In genomic region chr6:101722991-101723579, GRCh38 we compare ENCODE assay signal across 16 cellular contexts.
A peak's percentile ranks its signal among the peaks of the same experiment; 100 is the strongest.
DNase-seq lines count a peak whose midpoint lies in the region; ATAC-seq, FAIRE-seq and TF ChIP-seq lines count a peak whose summit lies in the region.
"Had no signal": no experiment of that assay in that cellular context is flagged by ENCODE, and none has a peak within 500 bp of the region (broad histone marks: within the 10 kb centered on the region; RNA-seq: fewer than 3 reads in every experiment).

No MANE protein-coding gene starts in this region.

- H3K36me3 ChIP-seq in IMR-90 (ENCODE audit: control insufficient read depth, insufficient read depth, low read length) = no peaks in the 10 kb centered on the region
- H3K36me3 ChIP-seq in brain microvascular endothelial cell (replicated peaks) = no peaks in the 10 kb centered on the region
- H3K36me3 ChIP-seq in small intestine (ENCODE audit: control insufficient read depth in 2 of 2, insufficient read depth in 2 of 2, low read length in 2 of 2) = no peaks in the 10 kb centered on the region
- H3K36me3 ChIP-seq: BE2C, left ventricle myocardium inferior, vagina had no signal

- no peak overlapping the region for H2AK5ac ChIP-seq in IMR-90 (ENCODE audit: low read depth, low read length)

- H3K27me3 ChIP-seq in AG04450 (ENCODE audit: control insufficient read depth, insufficient read depth, low read length) (no peaks in the 10 kb centered on the region), IMR-90 (ENCODE audit: control insufficient read depth, insufficient read depth, low read length) (no peaks in the 10 kb centered on the region), brain microvascular endothelial cell (replicated peaks) (no peaks in the 10 kb centered on the region), small intestine (ENCODE audit: control insufficient read depth in 2 of 2, insufficient read depth in 2 of 2, low read length in 2 of 2) (no peaks in the 10 kb centered on the region)
- H3K27me3 ChIP-seq: BE2C, vagina had no signal

- H4K8ac ChIP-seq in IMR-90 (ENCODE audit: low read depth in 2 of 2, low read length in 2 of 2) = peak overlapping the region; percentile 87 to 94

- peak overlapping the region; percentile 100; the same call in 1 of the 2 replicates for H4K5ac ChIP-seq in IMR-90 (ENCODE audit: low read depth, low read length)

- intact Hi-C loops in IMR-90 (cut with micrococcal nuclease) = loop anchor here (2.0 to 5.0 kb wide), 3 partner anchors 126 to 324 kb away; no protein-coding TSS in a partner anchor

- H3K79me1 ChIP-seq in IMR-90 (ENCODE audit: low read depth in 1 of 2, low read length in 2 of 2) = 0 out of 4 replicates have a peak, but pooled peaks cover 0 to 2% of the 10 kb centered on the region in 2 experiments

- H3K9me3 ChIP-seq in AG04450 (ENCODE audit: control insufficient read depth, insufficient read depth, low read length) (no peaks in the 10 kb centered on the region), IMR-90 (ENCODE audit: control insufficient read depth, insufficient read depth, low read length) (no peaks in the 10 kb centered on the region), small intestine (ENCODE audit: control insufficient read depth, low read depth) (no peaks in the 10 kb centered on the region)
- H3K9me3 ChIP-seq: BE2C, left ventricle myocardium inferior, vagina had no signal

- peak overlapping the region; percentile 74 for H3K56ac ChIP-seq in IMR-90 (ENCODE audit: extremely low read depth, insufficient read depth, low read length)

- POLR2A ChIA-PET in AG04450 (lab: Yijun Ruan, JAX) = no interaction called here
- POLR2A ChIA-PET in IMR-90 (lab: Charles Lee; ENCODE audit: unreplicated experiment) = no interaction called here

- WGBS in IMR-90 (ENCODE audit: extremely low coverage in 2 of 2, insufficient read length in 1 of 2), 2 experiments = no CpG with 5 or more reads among the region's 1 CpG
- WGBS in small intestine, 3 donors = 46 to 60% (median 52%) methylated on average over 1 of the region's 1 CpG

- H3K4me1 ChIP-seq in IMR-90 (ENCODE audit: control insufficient read depth, insufficient read depth, low read length) = peaks cover 4% of the 10 kb centered on the region
- no peaks in the 10 kb centered on the region for H3K4me1 ChIP-seq in small intestine (ENCODE audit: control insufficient read depth in 2 of 2, insufficient read depth in 1 of 2, low read depth in 1 of 2, low read length in 1 of 2)
- H3K4me1 ChIP-seq: left ventricle myocardium inferior, vagina had no signal

- peak overlapping the region; percentile 47; the same call in 1 of the 3 replicates for H2BK15ac ChIP-seq in IMR-90 (ENCODE audit: low read depth, low read length)

- peak overlapping the region; percentile 98 for H2BK120ac ChIP-seq in IMR-90 (ENCODE audit: low read depth, low read length)

- peak overlapping the region; percentile 100; the same call in 1 of the 2 replicates for H3K18ac ChIP-seq in IMR-90 (ENCODE audit: low read depth, low read length)

- H3K4me2 ChIP-seq in IMR-90 (ENCODE audit: low read depth, low read length) = peak overlapping the region; percentile 93; the same call in 1 of the 2 replicates

- H2AFZ ChIP-seq in IMR-90 (replicated peaks; ENCODE audit: low read length, poor library complexity) = no peak overlapping the region

- no peak for FAIRE-seq in small intestine (lab: Jason Lieb, UNC)
- FAIRE-seq: colon had no signal

- TF ChIP-seq CTCF in AG04450 (IDR thresholded peaks at IDR 0.05; ENCODE audit: low read depth, low read length) = no peak
- TF ChIP-seq CTCF in IMR-90 (conservative IDR thresholded peaks at IDR 0.05; ENCODE audit: low read depth, low read length) = no peak
- TF ChIP-seq CTCF in brain microvascular endothelial cell (IDR thresholded peaks at IDR 0.05; ENCODE audit: low read depth, low read length, missing control alignments) = no peak

- peak; percentile 8; the same call in 1 of the 2 replicates for TF ChIP-seq RAD21 in IMR-90 (IDR thresholded peaks at IDR 0.05; ENCODE audit: low read length)

- no peak overlapping the region for H3K4me3 ChIP-seq in AG04450 (ENCODE audit: low read depth, low read length)
- no peak overlapping the region for H3K4me3 ChIP-seq in IMR-90 (ENCODE audit: insufficient read depth, low read depth, low read length)
- no peak overlapping the region for H3K4me3 ChIP-seq in brain microvascular endothelial cell (ENCODE audit: low read depth, low read length)
- no peak overlapping the region for H3K4me3 ChIP-seq in small intestine (ENCODE audit: low read depth in 1 of 2, low read length in 2 of 2)
- H3K4me3 ChIP-seq: left ventricle myocardium inferior, vagina had no signal

- in situ Hi-C loops in IMR-90 (cut with MboI; ENCODE audit: low sequenced_read_pairs) (no loop called here), brain microvascular endothelial cell (cut with HindIII; ENCODE audit: low pct_ligation_motif_present, low sequenced_read_pairs) (no loop called here)

- no peaks in the 10 kb centered on the region for H3K9me1 ChIP-seq in IMR-90 (ENCODE audit: insufficient read depth, low read length)

- DNase-seq in AG04450 (ENCODE audit: low read depth, low spot score) (peak; percentile 88), IMR-90 (peak; percentile 98), brain microvascular endothelial cell (peak; percentile 69), iris pigment epithelial cell (ENCODE audit: low read depth) (peak; percentile 89), small intestine (no peak), pons (ENCODE audit: low spot score) (no peak), DMS79 treated with DMSO at 0.1 percent for 48 hours (lab: John Stamatoyannopoulos, UW) (no peak)
- DNase-seq: activated CD8-positive, alpha-beta T cell treated with anti-CD3 and anti-CD28 coated beads, Interleukin-2, amount 10 ng/mL, durations not matched to agents 7 days and 5 days; activated naive CD4-positive, alpha-beta T cell; BE2C; left ventricle myocardium inferior; RPMI8226; stimulated activated CD4-positive, alpha-beta T cell treated with anti-CD3 and anti-CD28 coated beads, Interleukin-15, amount 100 ng/mL, for 24 hours had no signal

- H3K27ac ChIP-seq in AG04450 (ENCODE audit: low read depth, low read length) (peak overlapping the region; percentile 79), IMR-90 (ENCODE audit: insufficient read depth, low read length) (peak overlapping the region; percentile 81), brain microvascular endothelial cell (peak overlapping the region; percentile 95), small intestine (ENCODE audit: low read depth in 1 of 2, low read length in 1 of 2) (no peak overlapping the region)
- H3K27ac ChIP-seq: left ventricle myocardium inferior, vagina had no signal

- dilution Hi-C loops in IMR-90 (cut with HindIII; ENCODE audit: low sequenced_read_pairs, unreplicated experiment) = no loop called here

- H2BK20ac ChIP-seq in IMR-90 (ENCODE audit: low read depth, low read length) = peak overlapping the region; percentile 94; the same call in 1 of the 2 replicates

- H4K91ac ChIP-seq in IMR-90 (ENCODE audit: insufficient read depth, low read depth, low read length) = peak overlapping the region; percentile 68; the same call in 1 of the 2 replicates

- peak; percentile 91 for ATAC-seq in IMR-90 (ENCODE audit: low read depth)
- no peak for ATAC-seq in GM21423 (IDR thresholded peaks at IDR 0.05; ENCODE audit: unreplicated experiment)
- ATAC-seq: activated CD8-positive, alpha-beta T cell treated with anti-CD3 and anti-CD28 coated beads, Interleukin-2, amount 10 ng/mL, durations not matched to agents 7 days and 5 days had no signal

- H3K4ac ChIP-seq in IMR-90 (ENCODE audit: low read depth, low read length) = peak overlapping the region; percentile 82; the same call in 1 of the 2 replicates

- no TSS peak for BruUV-seq in IMR-90 (replicated peaks; lab: Mats Ljungman, UMichigan)

- H2AK9ac ChIP-seq in IMR-90 (replicated peaks; ENCODE audit: low read depth, low read length, poor library complexity) = no peak overlapping the region

- peak overlapping the region; percentile 89; the same call in 1 of the 2 replicates for H3K23ac ChIP-seq in IMR-90 (ENCODE audit: low read depth, low read length)

- CTCF ChIA-PET in AG04450 (lab: Charles Lee) (no interaction called here), IMR-90 (lab: Yijun Ruan, JAX) (no interaction called here)

- H4K20me1 ChIP-seq in IMR-90 (ENCODE audit: insufficient read depth, low read length) = no peaks in the 10 kb centered on the region

- no peak overlapping the region; the same call in 1 of the 2 replicates for H3K9ac ChIP-seq in IMR-90 (ENCODE audit: low read depth, low read length)

- H2BK5ac ChIP-seq in IMR-90 (ENCODE audit: low read depth, low read length, poor library complexity, severe bottlenecking) = peak overlapping the region; percentile 99

- TF ChIP-seq POLR2A in IMR-90 (IDR thresholded peaks at IDR 0.05; ENCODE audit: low read depth, low read length) = no peak

- peak overlapping the region; percentile 57; the same call in 1 of the 2 replicates for H3K14ac ChIP-seq in IMR-90 (replicated peaks; ENCODE audit: low read depth, low read length)

TF ChIP-seq in IMR-90, 13 proteins besides CTCF, POLR2A, EP300 and RAD21:
- TF ChIP-seq NFE2L2 (IDR thresholded peaks at IDR 0.05; ENCODE audit: low read depth, low read length) (peak; percentile 84), SMC3 (IDR thresholded peaks at IDR 0.05; ENCODE audit: low read depth, low read length) (no peak), MXI1 (IDR thresholded peaks at IDR 0.05; ENCODE audit: borderline replicate concordance, low read depth, low read length) (no peak), MAFK (IDR thresholded peaks at IDR 0.05; ENCODE audit: low read depth, low read length) (peak; percentile 45), CEBPB (IDR thresholded peaks at IDR 0.05; ENCODE audit: low read depth, low read length) (peak; percentile 97), FOS (IDR thresholded peaks at IDR 0.05; ENCODE audit: low read depth, low read length) (peak; percentile 96), BHLHE40 (IDR thresholded peaks at IDR 0.05; ENCODE audit: low read depth, low read length) (peak; percentile 21; the same call in 1 of the 2 replicates)

Comparison
In these comparisons a context has a peak if more than half of its experiments do, and no peak if none do; other contexts are left out.
1. DNase-seq: peak in AG04450 (single experiment), IMR-90 (single experiment), brain microvascular endothelial cell (single experiment) and iris pigment epithelial cell (single experiment); none in small intestine (single experiment), pons (single experiment) and DMS79 treated with DMSO at 0.1 percent for 48 hours (single experiment).
2. H3K27ac ChIP-seq: peak in AG04450 (single experiment), IMR-90 (single experiment) and brain microvascular endothelial cell (single experiment); none in small intestine (0 of 2).